Comparison of ENCODE assay signal across 11 cellular contexts in the genomic region with DNA sequence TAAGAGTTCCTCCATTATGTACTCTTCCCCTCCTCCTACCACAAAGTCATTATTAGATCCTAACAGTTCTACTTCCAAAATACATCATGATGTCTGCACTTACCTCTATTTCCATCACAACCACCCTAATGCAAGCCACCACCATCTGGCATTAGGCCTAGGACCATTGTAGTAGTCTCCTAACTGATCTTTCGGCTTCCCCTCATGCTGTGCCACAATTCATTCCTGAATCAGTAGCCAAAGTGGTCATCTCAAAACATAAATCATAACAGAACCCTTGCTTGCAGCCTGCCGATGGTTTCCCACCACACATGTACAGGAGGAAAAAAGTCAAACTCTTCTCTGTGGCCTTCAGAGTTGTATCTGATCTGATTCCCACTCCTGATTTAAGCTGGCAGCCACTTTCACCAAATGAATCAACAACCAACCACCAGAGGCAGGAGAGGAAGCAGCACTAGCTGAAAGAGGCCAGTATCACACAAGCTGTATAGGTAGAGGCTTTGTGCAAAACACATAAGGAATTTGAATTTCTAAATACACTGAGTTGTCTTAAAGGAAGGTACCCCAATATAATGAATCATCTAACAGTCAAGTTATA. TPM values are rescaled to one million over a fixed set of nuclear protein-coding genes. Genes with fewer than 3 reads are reported as not detected.
DNase-seq lines count a peak whose midpoint lies in the region; ATAC-seq and TF ChIP-seq lines count a peak whose summit lies in the region.
"Had no signal": no experiment of that assay in that cellular context is flagged by ENCODE, and none has a peak within 500 bp of the region (broad histone marks: within the 10 kb centered on the region; RNA-seq: fewer than 3 reads in every experiment).

No MANE protein-coding gene starts in this region.

- POLR2A ChIA-PET in activated naive CD8-positive, alpha-beta T cell treated with anti-CD3 and anti-CD28 coated beads, Interleukin-2, amount 10 ng/mL, durations not matched to agents 7 days and 5 days (lab: Charles Lee), result no interaction called here

- no peak overlapping the region for H3K27ac ChIP-seq in breast epithelium
- H3K27ac ChIP-seq in neuronal stem cell (replicated peaks; ENCODE audit: low read length), result no peak overlapping the region
- H3K27ac ChIP-seq: psoas muscle had no signal

- no peak overlapping the region for H3K18ac ChIP-seq in neuronal stem cell (ENCODE audit: low read length)

- H3K36me3 Mint-ChIP-seq in activated naive CD8-positive, alpha-beta T cell treated with anti-CD3 and anti-CD28 coated beads, Interleukin-2, amount 10 ng/mL, durations not matched to agents 7 days and 5 days, result no peaks in the 10 kb centered on the region
- no peaks in the 10 kb centered on the region for H3K36me3 Mint-ChIP-seq in activated naive CD8-positive, alpha-beta T cell treated with anti-CD3 and anti-CD28 coated beads for 36 hours
- peaks cover 4% of the 10 kb centered on the region for H3K36me3 Mint-ChIP-seq in activated T-cell treated with anti-CD3 and anti-CD28 coated beads, Interleukin-2, amount 50 U/mL, for 4 hours (ENCODE audit: insufficient read depth)

- no peak overlapping the region for H4K91ac ChIP-seq in neuronal stem cell (ENCODE audit: low read depth, low read length, poor library complexity)

- no peak for TF ChIP-seq POLR2A in breast epithelium (IDR thresholded peaks at IDR 0.05)

- no peak overlapping the region for H3K14ac ChIP-seq in neuronal stem cell (ENCODE audit: low read length)

- H3K36me3 ChIP-seq in breast epithelium (no peaks in the 10 kb centered on the region), neuronal stem cell (replicated peaks in 1 of 2; ENCODE audit: control insufficient read depth in 2 of 2, insufficient read depth in 2 of 2, low read length in 2 of 2) (no peaks in the 10 kb centered on the region)

- no peak overlapping the region for H3K23ac ChIP-seq in neuronal stem cell (ENCODE audit: low read depth, low read length, poor library complexity)

- no peak overlapping the region for H2BK120ac ChIP-seq in neuronal stem cell (ENCODE audit: low read depth, low read length)

- no CpG with 5 or more reads among the region's 2 CpGs for WGBS in neuronal stem cell (ENCODE audit: extremely low coverage in 2 of 2, insufficient read length in 2 of 2, insufficient replicate concordance in 1 of 2), 2 donors

- no peak overlapping the region for H2AFZ ChIP-seq in neuronal stem cell (ENCODE audit: low read length)

- H3K4me2 ChIP-seq in neuronal stem cell (ENCODE audit: insufficient read depth, low read length, poor library complexity, severe bottlenecking), result no peak overlapping the region

- H3K27ac Mint-ChIP-seq in activated naive CD8-positive, alpha-beta T cell treated with anti-CD3 and anti-CD28 coated beads, Interleukin-2, amount 10 ng/mL, durations not matched to agents 7 days and 5 days, result no peak overlapping the region
- no peak overlapping the region for H3K27ac Mint-ChIP-seq in activated naive CD8-positive, alpha-beta T cell treated with anti-CD3 and anti-CD28 coated beads for 36 hours

- H2AK5ac ChIP-seq in neuronal stem cell (ENCODE audit: low read depth, low read length), result no peak overlapping the region

- no peak overlapping the region for H3K4ac ChIP-seq in neuronal stem cell (ENCODE audit: low read length)

- no peaks in the 10 kb centered on the region for H3K27me3 ChIP-seq in breast epithelium
- no peaks in the 10 kb centered on the region for H3K27me3 ChIP-seq in neuronal stem cell (ENCODE audit: control insufficient read depth in 3 of 3, insufficient read depth in 3 of 3, low read depth in 1 of 3, low read length in 3 of 3)

- H3K4me1 ChIP-seq in breast epithelium (no peaks in the 10 kb centered on the region), neuronal stem cell (ENCODE audit: control insufficient read depth in 2 of 2, insufficient read depth in 1 of 2, low read depth in 1 of 2, low read length in 2 of 2) (no peaks in the 10 kb centered on the region)
- H3K4me1 ChIP-seq: psoas muscle had no signal

- no peaks in the 10 kb centered on the region for H3K79me1 ChIP-seq in neuronal stem cell (ENCODE audit: low read depth, low read length)

- no peak overlapping the region for H3K9ac ChIP-seq in neuronal stem cell (ENCODE audit: low read depth, low read length, poor library complexity)

- intact Hi-C loops in breast epithelium (cut with DNase I; ENCODE audit: low total_unique reads), result no loop called here

- no peaks in the 10 kb centered on the region for H3K27me3 Mint-ChIP-seq in activated naive CD8-positive, alpha-beta T cell treated with anti-CD3 and anti-CD28 coated beads, Interleukin-2, amount 10 ng/mL, durations not matched to agents 7 days and 5 days
- no peaks in the 10 kb centered on the region for H3K27me3 Mint-ChIP-seq in activated naive CD8-positive, alpha-beta T cell treated with anti-CD3 and anti-CD28 coated beads for 36 hours
- no peaks in the 10 kb centered on the region for H3K27me3 Mint-ChIP-seq in activated T-cell treated with anti-CD3 and anti-CD28 coated beads, Interleukin-2, amount 50 U/mL, for 4 hours (ENCODE audit: low read depth)

- H3K9me3 ChIP-seq in breast epithelium (no peaks in the 10 kb centered on the region), neuronal stem cell (replicated peaks in 1 of 2; ENCODE audit: control insufficient read depth in 2 of 2, insufficient read depth in 1 of 2, low read depth in 1 of 2, low read length in 2 of 2) (peaks cover 0 to 10% of the 10 kb centered on the region in 2 donors)
- H3K9me3 ChIP-seq: psoas muscle had no signal

- H3K9me3 Mint-ChIP-seq in activated naive CD8-positive, alpha-beta T cell treated with anti-CD3 and anti-CD28 coated beads, Interleukin-2, amount 10 ng/mL, durations not matched to agents 7 days and 5 days, result peaks cover 10% of the 10 kb centered on the region
- H3K9me3 Mint-ChIP-seq in activated naive CD8-positive, alpha-beta T cell treated with anti-CD3 and anti-CD28 coated beads for 36 hours, result peaks cover 3% of the 10 kb centered on the region
- H3K9me3 Mint-ChIP-seq in activated T-cell treated with anti-CD3 and anti-CD28 coated beads, Interleukin-2, amount 50 U/mL, for 4 hours, result peaks cover 11% of the 10 kb centered on the region

- no peak overlapping the region for H2BK5ac ChIP-seq in neuronal stem cell (ENCODE audit: low read length)

- DNase-seq in activated naive CD8-positive, alpha-beta T cell treated with anti-CD3 and anti-CD28 coated beads, Interleukin-2, amount 10 ng/mL, durations not matched to agents 7 days and 5 days, result no peak
- no peak for DNase-seq in activated naive CD8-positive, alpha-beta T cell treated with anti-CD3 and anti-CD28 coated beads for 36 hours
- no peak for DNase-seq in activated T-cell treated with anti-CD3 and anti-CD28 coated beads, Interleukin-2, amount 50 U/mL, for 4 hours
- DNase-seq in superior temporal gyrus (ENCODE audit: extremely low spot score) (peak; percentile 28), breast epithelium (ENCODE audit: low spot score in 2 of 2) (no peak), COLO829 (ENCODE audit: low spot score) (no peak), neuronal stem cell (ENCODE audit: low spot score) (no peak)
- DNase-seq: NCI-H1694 treated with DMSO at 0.1 percent for 48 hours, psoas muscle had no signal

- H3K4me3 Mint-ChIP-seq in activated naive CD8-positive, alpha-beta T cell treated with anti-CD3 and anti-CD28 coated beads, Interleukin-2, amount 10 ng/mL, durations not matched to agents 7 days and 5 days, result no peak overlapping the region
- no peak overlapping the region for H3K4me3 Mint-ChIP-seq in activated naive CD8-positive, alpha-beta T cell treated with anti-CD3 and anti-CD28 coated beads for 36 hours
- H3K4me3 Mint-ChIP-seq in activated T-cell treated with anti-CD3 and anti-CD28 coated beads, Interleukin-2, amount 50 U/mL, for 4 hours, result no peak overlapping the region

- no peak overlapping the region for H4K8ac ChIP-seq in neuronal stem cell (ENCODE audit: low read depth, low read length)

- no peak for TF ChIP-seq CTCF in breast epithelium (IDR thresholded peaks at IDR 0.05)

- no peak overlapping the region for H2BK12ac ChIP-seq in neuronal stem cell (ENCODE audit: low read length)

- peak; percentile 54 for ATAC-seq in activated naive CD8-positive, alpha-beta T cell treated with anti-CD3 and anti-CD28 coated beads, Interleukin-2, amount 10 ng/mL, durations not matched to agents 7 days and 5 days (ENCODE audit: low read depth)
- ATAC-seq in HG02870 (IDR thresholded peaks at IDR 0.05; ENCODE audit: unreplicated experiment), result peak; percentile 73
- ATAC-seq in activated T-cell treated with anti-CD3 and anti-CD28 coated beads, Interleukin-2, amount 50 U/mL, for 4 hours, result peak; percentile 67 to 83
- ATAC-seq: esophagus mucosa, psoas muscle had no signal

- H3K4me3 ChIP-seq in breast epithelium (no peak overlapping the region), neuronal stem cell (ENCODE audit: low read length in 2 of 2) (no peak overlapping the region)
- H3K4me3 ChIP-seq: psoas muscle had no signal

- H2BK15ac ChIP-seq in neuronal stem cell (ENCODE audit: low read length), result no peak overlapping the region

- H3K4me1 Mint-ChIP-seq in activated naive CD8-positive, alpha-beta T cell treated with anti-CD3 and anti-CD28 coated beads, Interleukin-2, amount 10 ng/mL, durations not matched to agents 7 days and 5 days, result peaks cover 8% of the 10 kb centered on the region
- H3K4me1 Mint-ChIP-seq in activated naive CD8-positive, alpha-beta T cell treated with anti-CD3 and anti-CD28 coated beads for 36 hours, result peaks cover 6% of the 10 kb centered on the region
- H3K4me1 Mint-ChIP-seq in activated T-cell treated with anti-CD3 and anti-CD28 coated beads, Interleukin-2, amount 50 U/mL, for 4 hours (ENCODE audit: low read depth), result peaks cover 15% of the 10 kb centered on the region

RNA-seq across cellular contexts. Expression of a gene that starts 26.1 kb away (rescaled TPM):
- total RNA-seq in activated naive CD8-positive, alpha-beta T cell treated with anti-CD3 and anti-CD28 coated beads, Interleukin-2, amount 10 ng/mL, durations not matched to agents 7 days and 5 days, result 1 to 10 TPM; 3.0 TPM
- total RNA-seq in activated naive CD8-positive, alpha-beta T cell treated with anti-CD3 and anti-CD28 coated beads for 36 hours, result 1 to 10 TPM; 2.7 to 3.7 TPM
- total RNA-seq in activated T-cell treated with anti-CD3 and anti-CD28 coated beads, Interleukin-2, amount 50 U/mL, for 4 hours, result 10 to 100 TPM in 2 of 3 donors, 1 to 10 TPM in 1; 8.6 to 10.9 (median 10.4) TPM
- total RNA-seq in breast epithelium, result 10 to 100 TPM in 1 of 3 donors, 1 to 10 TPM in 2; 7.0 to 12.8 (median 7.5) TPM
- 11.3 TPM for polyA plus RNA-seq in neuronal stem cell (2013, experiment 1 of 2)
- polyA plus RNA-seq in neuronal stem cell (2013, experiment 2 of 2), result 10.6 TPM
